Comparison of ENCODE assay signal across 8 cellular contexts in the genomic region with DNA sequence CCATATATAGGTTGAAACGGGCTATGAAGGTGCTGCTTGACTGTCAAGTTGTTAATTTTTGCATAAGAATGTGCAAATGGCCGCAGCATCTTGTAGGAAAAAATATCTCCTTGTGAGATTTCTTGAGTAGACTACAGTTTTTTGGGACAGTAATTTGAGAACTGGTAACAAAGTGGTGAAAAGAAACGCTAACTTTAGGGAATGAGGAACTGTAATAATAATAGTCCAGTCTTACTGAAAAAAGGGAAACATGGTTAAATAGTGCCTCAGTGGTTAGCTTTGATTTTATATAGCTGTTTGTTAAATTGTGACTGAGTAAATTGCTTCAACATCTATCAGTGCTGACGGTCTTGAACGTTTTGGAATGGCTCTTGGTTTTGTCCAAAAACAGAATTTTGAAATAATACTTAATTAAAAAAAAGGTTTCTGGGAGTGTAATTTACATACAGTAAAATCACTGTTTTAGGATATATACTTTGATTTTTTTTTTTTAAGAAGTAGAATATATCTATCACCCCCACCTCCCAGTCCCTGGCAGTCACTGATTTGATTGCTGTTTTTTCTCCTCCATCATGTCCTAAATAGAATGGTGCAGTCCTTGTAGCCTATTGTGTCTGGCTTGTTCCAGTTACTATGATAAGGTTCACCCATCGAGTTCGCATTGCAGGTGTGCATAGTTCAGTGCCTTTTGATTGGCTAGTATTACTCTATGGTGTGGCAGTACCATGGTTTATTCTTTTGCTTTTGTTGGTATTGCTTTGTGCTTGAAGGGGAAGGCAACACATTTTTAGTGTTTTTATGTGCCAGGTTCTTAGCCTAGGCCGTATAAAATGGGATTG. TPM values are rescaled to one million over a fixed set of nuclear protein-coding genes. Genes with fewer than 3 reads are reported as not detected.
DNase-seq lines count a peak whose midpoint lies in the region; ATAC-seq, FAIRE-seq and TF ChIP-seq lines count a peak whose summit lies in the region.

No MANE protein-coding gene starts in this region.

- H3K27ac ChIP-seq in esophagus muscularis mucosa (replicated peaks in 1 of 4) (peak overlapping the region in 1 of 4 donors; percentile 100), trophoblast cell (ENCODE audit: low read depth, low read length) (no peak overlapping the region)

- H3K23ac ChIP-seq in trophoblast cell (ENCODE audit: low read length): no peak overlapping the region

- no peak overlapping the region for H4K12ac ChIP-seq in trophoblast cell (ENCODE audit: low read depth, low read length)

- H2AK5ac ChIP-seq in trophoblast cell (ENCODE audit: low read length): no peak overlapping the region

- H3K36me3 ChIP-seq in esophagus muscularis mucosa (peaks cover 3 to 27% (median 14%) of the 10 kb centered on the region in 4 donors), trophoblast cell (ENCODE audit: control insufficient read depth in 1 of 2, insufficient read depth in 2 of 2, low read length in 2 of 2) (peaks cover 18 to 19% of the 10 kb centered on the region in 2 experiments)

- H3K4me3 ChIP-seq in GM12864 (ENCODE audit: low read depth, low read length): peak overlapping the region; percentile 59
- peak overlapping the region; percentile 75 to 100 (median 97) for H3K4me3 ChIP-seq in esophagus muscularis mucosa
- no peak overlapping the region for H3K4me3 ChIP-seq in trophoblast cell (ENCODE audit: low read depth, low read length)

- intact Hi-C loops in esophagus muscularis mucosa (cut with DNase I): loop anchor here (5.0 kb wide), 2 partner anchors 47 to 132 kb away; partner anchors contain the start of gene USP7

- H3K9me3 ChIP-seq in esophagus muscularis mucosa (no peaks in the 10 kb centered on the region), trophoblast cell (ENCODE audit: insufficient read depth, low read depth, low read length) (peaks cover 2% of the 10 kb centered on the region)

- peaks cover 48% of the 10 kb centered on the region for H3K79me2 ChIP-seq in trophoblast cell (ENCODE audit: control insufficient read depth, insufficient read depth, low read length, poor library complexity)

- H3K4me1 ChIP-seq in esophagus muscularis mucosa (peaks cover 71 to 77% (median 75%) of the 10 kb centered on the region in 4 donors), trophoblast cell (ENCODE audit: control insufficient read depth in 1 of 2, insufficient read depth in 2 of 2, low read length in 2 of 2) (peaks cover 8 to 9% of the 10 kb centered on the region in 2 experiments)

- H3K14ac ChIP-seq in trophoblast cell (ENCODE audit: low read length): no peak overlapping the region

- H2BK5ac ChIP-seq in trophoblast cell (ENCODE audit: low read depth, low read length, poor library complexity): no peak overlapping the region

- no peak overlapping the region for H4K8ac ChIP-seq in trophoblast cell (ENCODE audit: low read depth, low read length)

- H3K4me2 ChIP-seq in trophoblast cell (ENCODE audit: low read length): peak overlapping the region; percentile 61

- H2BK120ac ChIP-seq in trophoblast cell (ENCODE audit: insufficient read depth, low read length, poor library complexity): no peak overlapping the region

- no peak for TF ChIP-seq EP300 in esophagus muscularis mucosa (IDR thresholded peaks at IDR 0.05)

- WGBS in esophagus muscularis mucosa: 29% methylated on average over 8 of the region's 8 CpGs
- WGBS in trophoblast cell (ENCODE audit: extremely low coverage, insufficient coverage, insufficient read length): no CpG with 5 or more reads among the region's 8 CpGs

- no peak for TF ChIP-seq POLR2A in esophagus muscularis mucosa (IDR thresholded peaks at IDR 0.05; ENCODE audit: low read depth)

- no peak overlapping the region for H4K91ac ChIP-seq in trophoblast cell (ENCODE audit: low read depth, low read length)

- H2AFZ ChIP-seq in trophoblast cell (ENCODE audit: insufficient read depth, low read length, poor library complexity): no peak overlapping the region

- peaks cover 19% of the 10 kb centered on the region for H3K79me1 ChIP-seq in trophoblast cell (ENCODE audit: low read length)

- no peak overlapping the region for H2BK12ac ChIP-seq in trophoblast cell (ENCODE audit: low read length)

- H3K4ac ChIP-seq in trophoblast cell (ENCODE audit: low read depth, low read length): peak overlapping the region; percentile 83

- no peak for ATAC-seq in HG02852 (IDR thresholded peaks at IDR 0.05; ENCODE audit: unreplicated experiment)

- H3K18ac ChIP-seq in trophoblast cell (ENCODE audit: low read length): no peak overlapping the region

- no peak for FAIRE-seq in D721Med (lab: Jason Lieb, UNC)

- no peak for DNase-seq in GM12864 (ENCODE audit: low read depth)
- DNase-seq in RKO (ENCODE audit: low spot score): peak; percentile 57
- DNase-seq in esophagus muscularis mucosa (ENCODE audit: extremely low spot score): no peak
- no peak for DNase-seq in trophoblast cell
- DNase-seq in Ammon's horn (ENCODE audit: low spot score): no peak
- no peak for DNase-seq in D721Med (ENCODE audit: insufficient read length, low spot score)
- no peak for DNase-seq in NCI-H510A treated with DMSO at 0.1 percent for 48 hours (lab: John Stamatoyannopoulos, UW)

- H3K9ac ChIP-seq in trophoblast cell (ENCODE audit: low read length): no peak overlapping the region

- TF ChIP-seq CTCF in GM12864 (IDR thresholded peaks at IDR 0.05; ENCODE audit: low read depth, low read length, missing control alignments) (no peak), esophagus muscularis mucosa (IDR thresholded peaks at IDR 0.05) (no peak), D721Med (IDR thresholded peaks at IDR 0.05; ENCODE audit: insufficient read depth, missing control alignments) (no peak)

- H3K27me3 ChIP-seq in esophagus muscularis mucosa: no peaks in the 10 kb centered on the region
- H3K27me3 ChIP-seq in trophoblast cell (ENCODE audit: insufficient read depth, low read length): no peaks in the 10 kb centered on the region

RNA-seq across cellular contexts. Expression of gene HAPSTR1, which starts 2.8 kb away (rescaled TPM):
- total RNA-seq in esophagus muscularis mucosa: 10 to 100 TPM; 51.7 to 65.2 (median 57.1) TPM
- 60.4 and 60.6 TPM in 2 replicates for polyA plus RNA-seq in trophoblast cell (2013)
